ENCODE assay signal across 20 cellular contexts in genomic region chr18:29161429-29161828, GRCh38.
"Had no signal": no experiment of that assay in that cellular context is flagged by ENCODE, and none has a peak within 500 bp of the region (broad histone marks: within the 10 kb centered on the region; RNA-seq: fewer than 3 reads in every experiment).

No MANE protein-coding gene starts in this region.

- FAIRE-seq: endometrium had no signal

- H3K4me1 Mint-ChIP-seq: activated CD4-positive, alpha-beta T cell treated with anti-CD3 and anti-CD28 coated beads, Interleukin-2, amount 10 ng/mL, durations not matched to agents 7 days and 5 days; central memory CD8-positive, alpha-beta T cell had no signal

- H3K4me1 ChIP-seq: colonic mucosa, lower lobe of right lung, right atrium auricular region, thyroid gland had no signal

- H3K9me3 Mint-ChIP-seq: nephron had no signal

- DNase-seq: activated CD4-positive, alpha-beta T cell treated with anti-CD3 and anti-CD28 coated beads, Interleukin-2, amount 10 ng/mL, durations not matched to agents 7 days and 5 days; activated CD8-positive, alpha-beta T cell treated with anti-CD3 and anti-CD28 coated beads, Interleukin-2, amount 10 ng/mL, durations not matched to agents 7 days and 5 days; activated naive CD4-positive, alpha-beta T cell treated with Interleukin-2 at 50 U/mL for 16 hours; activated T-cell treated with anti-CD3 and anti-CD28 coated beads, Interleukin-2, amount 50 U/mL, for 24 hours; aorta; brain microvascular endothelial cell; colonic mucosa; lower lobe of right lung; nucleus accumbens; stimulated activated CD4-positive, alpha-beta T cell treated with anti-CD3 and anti-CD28 coated beads, Interleukin-2, amount 100 ng/mL, for 24 hours; stimulated activated naive CD4-positive, alpha-beta T cell treated with Interleukin-2 at 50 U/mL for 16 hours; T1000; thyroid gland had no signal

- H3K27ac ChIP-seq: brain microvascular endothelial cell, colonic mucosa, esophagus muscularis mucosa, lower lobe of right lung, right atrium auricular region, thyroid gland had no signal

- H3K27me3 ChIP-seq: brain microvascular endothelial cell, colonic mucosa, esophagus muscularis mucosa, right atrium auricular region, thyroid gland had no signal

- H3K4me3 ChIP-seq: colonic mucosa, esophagus muscularis mucosa, lower lobe of right lung, right atrium auricular region, thyroid gland had no signal

- H3K27me3 Mint-ChIP-seq: activated CD4-positive, alpha-beta T cell treated with anti-CD3 and anti-CD28 coated beads, Interleukin-2, amount 10 ng/mL, durations not matched to agents 7 days and 5 days; activated T-cell treated with anti-CD3 and anti-CD28 coated beads, Interleukin-2, amount 50 U/mL, for 24 hours; central memory CD8-positive, alpha-beta T cell had no signal

- H3K36me3 ChIP-seq: brain microvascular endothelial cell, colonic mucosa, esophagus muscularis mucosa, lower lobe of right lung, right atrium auricular region, thyroid gland had no signal

- H3K27ac Mint-ChIP-seq: activated CD4-positive, alpha-beta T cell treated with anti-CD3 and anti-CD28 coated beads, Interleukin-2, amount 10 ng/mL, durations not matched to agents 7 days and 5 days; activated CD8-positive, alpha-beta T cell treated with anti-CD3 and anti-CD28 coated beads, Interleukin-2, amount 10 ng/mL, durations not matched to agents 7 days and 5 days; activated T-cell treated with anti-CD3 and anti-CD28 coated beads, Interleukin-2, amount 50 U/mL, for 24 hours; activated T-helper 2 cell treated with anti-CD3 and anti-CD28 coated beads, Interferon-gamma antibody, Interleukin-2, Interleukin-4, amounts not matched to agents 10 μg/mL and 5 μg/mL and 100 μg/mL, durations not matched to agents 14 hours and 24 hours and 36 hours; mesothelial cell of epicardium had no signal

- H3K9me3 ChIP-seq: colonic mucosa, esophagus muscularis mucosa, lower lobe of right lung, right atrium auricular region, thyroid gland had no signal

- H3K36me3 Mint-ChIP-seq: mesothelial cell of epicardium had no signal

- H3K4me3 Mint-ChIP-seq: activated CD4-positive, alpha-beta T cell treated with anti-CD3 and anti-CD28 coated beads, Interleukin-2, amount 10 ng/mL, durations not matched to agents 7 days and 5 days; activated CD8-positive, alpha-beta T cell treated with anti-CD3 and anti-CD28 coated beads, Interleukin-2, amount 10 ng/mL, durations not matched to agents 7 days and 5 days; activated T-cell treated with anti-CD3 and anti-CD28 coated beads, Interleukin-2, amount 50 U/mL, for 24 hours; central memory CD8-positive, alpha-beta T cell; mesothelial cell of epicardium; nephron had no signal
